Comparison of ENCODE assay signal across 8 cellular contexts in genomic region chr10:31759816-31760626, GRCh38.
A peak's percentile ranks its signal among the peaks of the same experiment; 100 is the strongest.
DNase-seq lines count a peak whose midpoint lies in the region; ATAC-seq and TF ChIP-seq lines count a peak whose summit lies in the region.

No MANE protein-coding gene starts in this region.

- no peaks in the 10 kb centered on the region for H3K36me3 Mint-ChIP-seq in IgD-negative memory B cell

- peak overlapping the region; percentile 86 to 99 (median 94) for H3K4me3 Mint-ChIP-seq in IgD-negative memory B cell

- H3K27me3 Mint-ChIP-seq in IgD-negative memory B cell, result no peaks in the 10 kb centered on the region

- DNase-seq in DMS114 treated with DMSO at 0.1 percent for 48 hours (lab: John Stamatoyannopoulos, UW; ENCODE audit: unreplicated experiment), result peak; percentile 94
- peak; percentile 98 for DNase-seq in OCI-M1 (lab: John Stamatoyannopoulos, UW)
- DNase-seq in activated T-cell treated with anti-CD3 and anti-CD28 coated beads for 48 hours (ENCODE audit: low read depth), result peak; percentile 93
- peak; percentile 99 for DNase-seq in epithelial cell of esophagus (ENCODE audit: low read depth)
- DNase-seq in middle frontal gyrus (ENCODE audit: extremely low spot score, low spot score), result peak; percentile 91
- peak; percentile 88 to 91 for DNase-seq in stimulated activated CD8-positive, alpha-beta memory T cell treated with anti-CD3 and anti-CD28 coated beads, Interleukin-2, amount 100 ng/mL, for 1 hour (ENCODE audit: low read depth in 2 of 2)

- peaks cover 5 to 12% (median 7%) of the 10 kb centered on the region in 3 donors for H3K4me1 Mint-ChIP-seq in IgD-negative memory B cell

- H3K27ac Mint-ChIP-seq in IgD-negative memory B cell, result peak overlapping the region; percentile 68 to 96 (median 95)

- peak; percentile 95 for ATAC-seq in GM21529 (IDR thresholded peaks at IDR 0.05; ENCODE audit: unreplicated experiment)

- H3K4me3 ChIP-seq in epithelial cell of esophagus (ENCODE audit: low read length), result peak overlapping the region; percentile 75

- no peaks in the 10 kb centered on the region for H3K9me3 Mint-ChIP-seq in IgD-negative memory B cell

- no peak for TF ChIP-seq CTCF in epithelial cell of esophagus (IDR thresholded peaks at IDR 0.05; ENCODE audit: insufficient read depth, low read depth, low read length, missing control alignments)

Comparison
In these comparisons a context has a peak if more than half of its experiments do, and no peak if none do; other contexts are left out.
1. Peak in every context shown above with its lines: DNase-seq, ATAC-seq and H3K4me3 ChIP-seq.